21 cellular contexts compared by ENCODE assay signal in genomic region chr13:51437550-51438127, GRCh38.
"Had no signal": no experiment of that assay in that cellular context is flagged by ENCODE, and none has a peak within 500 bp of the region (broad histone marks: within the 10 kb centered on the region; RNA-seq: fewer than 3 reads in every experiment).

No MANE protein-coding gene starts in this region.

- H3K4me3 Mint-ChIP-seq: activated CD4-positive, alpha-beta memory T cell treated with anti-CD3 and anti-CD28 coated beads, Interleukin-2, amount 10 ng/mL, durations not matched to agents 7 days and 5 days; activated CD8-positive, alpha-beta memory T cell treated with anti-CD3 and anti-CD28 coated beads, Interleukin-2, amount 10 ng/mL, durations not matched to agents 7 days and 5 days; activated naive CD4-positive, alpha-beta T cell treated with anti-CD3 and anti-CD28 coated beads for 36 hours; activated T-helper 17 cell treated with anti-CD3 and anti-CD28 coated beads, Interleukin-2, amount 50 U/mL, for 72 hours; memory B cell; naive thymus-derived CD4-positive, alpha-beta T cell; stimulated activated effector memory CD8-positive, alpha-beta T cell treated with anti-CD3 and anti-CD28 coated beads, Interleukin-12 subunit alpha, Interleukin-12 subunit beta, amount 100 ng/mL, for 72 hours; T-cell had no signal

- H3K4me1 ChIP-seq: uterus had no signal

- H3K9me3 Mint-ChIP-seq: activated CD4-positive, alpha-beta memory T cell treated with anti-CD3 and anti-CD28 coated beads, Interleukin-2, amount 10 ng/mL, durations not matched to agents 7 days and 5 days; activated naive CD4-positive, alpha-beta T cell treated with anti-CD3 and anti-CD28 coated beads for 36 hours; activated T-helper 17 cell treated with anti-CD3 and anti-CD28 coated beads, Interleukin-2, amount 50 U/mL, for 72 hours; memory B cell; naive thymus-derived CD4-positive, alpha-beta T cell; stimulated activated effector memory CD8-positive, alpha-beta T cell treated with anti-CD3 and anti-CD28 coated beads, Interleukin-12 subunit alpha, Interleukin-12 subunit beta, amount 100 ng/mL, for 72 hours; T-cell had no signal

- H3K27ac ChIP-seq: esophagus squamous epithelium, ovary, right lobe of liver, uterus had no signal

- H3K4me3 ChIP-seq: body of pancreas, esophagus squamous epithelium, mucosa of descending colon, ovary, right lobe of liver, uterus had no signal

- H3K36me3 ChIP-seq: ovary, uterus had no signal

- H3K27me3 Mint-ChIP-seq: activated CD4-positive, alpha-beta memory T cell treated with anti-CD3 and anti-CD28 coated beads, Interleukin-2, amount 10 ng/mL, durations not matched to agents 7 days and 5 days; activated CD8-positive, alpha-beta memory T cell treated with anti-CD3 and anti-CD28 coated beads, Interleukin-2, amount 10 ng/mL, durations not matched to agents 7 days and 5 days; activated T-helper 17 cell treated with anti-CD3 and anti-CD28 coated beads, Interleukin-2, amount 50 U/mL, for 72 hours; memory B cell; naive thymus-derived CD4-positive, alpha-beta T cell; T-cell had no signal

- DNase-seq: activated CD4-positive, alpha-beta memory T cell treated with anti-CD3 and anti-CD28 coated beads, Interleukin-2, amount 10 ng/mL, durations not matched to agents 7 days and 5 days; activated CD4-positive, alpha-beta T cell treated with anti-CD3 and anti-CD28 coated beads for 48 hours; activated CD4-positive, CD25-positive, alpha-beta regulatory T cell; activated CD8-positive, alpha-beta memory T cell treated with anti-CD3 and anti-CD28 coated beads, Interleukin-2, amount 10 ng/mL, durations not matched to agents 7 days and 5 days; activated naive CD4-positive, alpha-beta T cell treated with anti-CD3 and anti-CD28 coated beads for 36 hours; body of pancreas; cortex of kidney; effector CD4-positive, alpha-beta T cell; esophagus squamous epithelium; mucosa of descending colon; naive thymus-derived CD4-positive, alpha-beta T cell; ovary; right lobe of liver; small intestine; stimulated activated CD4-positive, alpha-beta T cell treated with anti-CD3 and anti-CD28 coated beads, Interleukin-4, amount 100 ng/mL, for 24 hours; T-cell; T-helper 9 cell; uterus had no signal

- H3K9me3 ChIP-seq: body of pancreas, esophagus squamous epithelium, mucosa of descending colon, ovary, right lobe of liver, uterus had no signal

- H3K27ac Mint-ChIP-seq: activated CD4-positive, alpha-beta memory T cell treated with anti-CD3 and anti-CD28 coated beads, Interleukin-2, amount 10 ng/mL, durations not matched to agents 7 days and 5 days; activated CD8-positive, alpha-beta memory T cell treated with anti-CD3 and anti-CD28 coated beads, Interleukin-2, amount 10 ng/mL, durations not matched to agents 7 days and 5 days; activated naive CD4-positive, alpha-beta T cell treated with anti-CD3 and anti-CD28 coated beads for 36 hours; activated T-helper 17 cell treated with anti-CD3 and anti-CD28 coated beads, Interleukin-2, amount 50 U/mL, for 72 hours; memory B cell; stimulated activated effector memory CD8-positive, alpha-beta T cell treated with anti-CD3 and anti-CD28 coated beads, Interleukin-12 subunit alpha, Interleukin-12 subunit beta, amount 100 ng/mL, for 72 hours; T-cell had no signal

- ATAC-seq: activated CD8-positive, alpha-beta memory T cell treated with anti-CD3 and anti-CD28 coated beads, Interleukin-2, amount 10 ng/mL, durations not matched to agents 7 days and 5 days; activated T-helper 17 cell treated with anti-CD3 and anti-CD28 coated beads, Interleukin-2, amount 50 U/mL, for 72 hours; body of pancreas; mucosa of descending colon; naive thymus-derived CD4-positive, alpha-beta T cell; right lobe of liver; stimulated activated effector memory CD8-positive, alpha-beta T cell treated with anti-CD3 and anti-CD28 coated beads, Interleukin-12 subunit alpha, Interleukin-12 subunit beta, amount 100 ng/mL, for 72 hours; T-cell had no signal

- H3K27me3 ChIP-seq: body of pancreas, esophagus squamous epithelium, ovary, right lobe of liver, uterus had no signal

- H3K36me3 Mint-ChIP-seq: memory B cell had no signal
